In the genomic region with DNA sequence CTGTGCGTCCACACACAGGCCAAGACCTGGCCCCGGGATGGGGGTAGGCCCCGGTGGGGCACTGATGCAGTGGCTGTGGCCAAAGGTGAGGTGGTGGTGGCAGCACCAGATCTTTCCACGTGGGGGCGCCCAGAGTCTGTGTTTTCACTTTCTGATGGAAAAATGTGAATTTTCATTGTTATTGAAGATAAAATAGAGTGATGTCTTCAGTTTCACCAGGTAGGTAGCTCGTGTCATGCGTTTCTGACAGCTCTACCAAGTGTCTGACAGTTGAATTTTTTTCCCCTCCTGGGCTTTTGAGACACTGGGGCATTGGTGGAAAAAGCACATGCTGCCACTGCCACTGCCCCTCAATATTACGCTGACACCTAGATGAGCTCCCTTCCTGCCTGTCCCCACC, we compare ENCODE assay signal across 8 cellular contexts. TPM values are rescaled to one million over a fixed set of nuclear protein-coding genes. Genes with fewer than 3 reads are reported as not detected.
DNase-seq lines count a peak whose midpoint lies in the region; ATAC-seq and TF ChIP-seq lines count a peak whose summit lies in the region.

No MANE protein-coding gene starts in this region.

- no peak overlapping the region for H3K4me3 Mint-ChIP-seq in activated T-helper 17 cell treated with anti-CD3 and anti-CD28 coated beads, Interleukin-2, amount 50 U/mL, for 72 hours

- no peaks in the 10 kb centered on the region for H3K9me3 Mint-ChIP-seq in activated T-helper 17 cell treated with anti-CD3 and anti-CD28 coated beads, Interleukin-2, amount 50 U/mL, for 72 hours

- no peak overlapping the region for H3K4me3 ChIP-seq in prostate gland
- H3K4me3 ChIP-seq in aorta (ENCODE audit: low read length in 2 of 2): no peak overlapping the region

- in situ Hi-C loops in GM13977 (cut with MboI; ENCODE audit: low pct_unique_long_range_greater_than_20kb, low sequenced_read_pairs, unreplicated experiment): loop anchor here (5.0 kb wide), 1 partner anchor 114 kb away; no protein-coding TSS in a partner anchor

- peak; percentile 91 for TF ChIP-seq CTCF in GM13977 (IDR thresholded peaks at IDR 0.05; ENCODE audit: extremely low read depth, insufficient read depth, missing control alignments)
- peak; percentile 70 to 91 (median 89) for TF ChIP-seq CTCF in prostate gland (IDR thresholded peaks at IDR 0.05)

- H3K27ac Mint-ChIP-seq in activated T-helper 17 cell treated with anti-CD3 and anti-CD28 coated beads, Interleukin-2, amount 50 U/mL, for 72 hours: peak overlapping the region; percentile 67

- no peaks in the 10 kb centered on the region for H3K36me3 ChIP-seq in prostate gland
- no peaks in the 10 kb centered on the region for H3K36me3 ChIP-seq in aorta (ENCODE audit: control insufficient read depth in 1 of 2, insufficient read depth in 2 of 2, low read length in 1 of 2)

- no peaks in the 10 kb centered on the region for H3K4me1 ChIP-seq in prostate gland (replicated peaks)
- H3K4me1 ChIP-seq in aorta (ENCODE audit: control insufficient read depth in 1 of 2, insufficient read depth in 2 of 2, low read length in 2 of 2): no peaks in the 10 kb centered on the region

- no peaks in the 10 kb centered on the region for H3K4me1 Mint-ChIP-seq in activated T-helper 17 cell treated with anti-CD3 and anti-CD28 coated beads, Interleukin-2, amount 50 U/mL, for 72 hours

- no peaks in the 10 kb centered on the region for H3K27me3 Mint-ChIP-seq in activated T-helper 17 cell treated with anti-CD3 and anti-CD28 coated beads, Interleukin-2, amount 50 U/mL, for 72 hours

- H3K27ac ChIP-seq in prostate gland: no peak overlapping the region
- H3K27ac ChIP-seq in aorta (ENCODE audit: low read depth in 1 of 2, low read length in 2 of 2): no peak overlapping the region

- peak; percentile 81 for DNase-seq in AG08395 (ENCODE audit: low spot score)
- DNase-seq in GM13977 (ENCODE audit: low spot score): peak; percentile 88
- peak; percentile 33 for DNase-seq in RPMI7951 (ENCODE audit: low read depth)
- DNase-seq in foreskin melanocyte: peak; percentile 9
- DNase-seq in prostate gland (ENCODE audit: low spot score): peak; percentile 25
- peak; percentile 72 to 86 for DNase-seq in aorta
- no peak for DNase-seq in NCI-H1048 (lab: John Stamatoyannopoulos, UW)

- peaks cover 63% of the 10 kb centered on the region for H3K36me3 Mint-ChIP-seq in activated T-helper 17 cell treated with anti-CD3 and anti-CD28 coated beads, Interleukin-2, amount 50 U/mL, for 72 hours (ENCODE audit: low read depth)

- intact Hi-C loops in prostate gland (cut with DNase I) (loop anchor here (1.0 kb wide), 1 partner anchor 115 kb away; no protein-coding TSS in a partner anchor), aorta (cut with DNase I) (loop anchor here (1.0 to 5.0 kb wide), 2 partner anchors 49 to 115 kb away; a partner anchor contains a TSS)

- H3K9me3 ChIP-seq in prostate gland (no peaks in the 10 kb centered on the region), aorta (ENCODE audit: control insufficient read depth, low read length) (no peaks in the 10 kb centered on the region)

- 14% methylated on average over 8 of the region's 8 CpGs for WGBS in prostate gland
- 14% methylated on average over 8 of the region's 8 CpGs for WGBS in aorta, 2 donors

- no peak for TF ChIP-seq POLR2A in prostate gland (IDR thresholded peaks at IDR 0.05)

- H3K27me3 ChIP-seq in prostate gland (replicated peaks; ENCODE audit: insufficient read depth) (no peaks in the 10 kb centered on the region), aorta (ENCODE audit: control insufficient read depth in 1 of 2, insufficient read depth in 2 of 2, low read length in 1 of 2) (no peaks in the 10 kb centered on the region)

- ATAC-seq in activated T-helper 17 cell treated with anti-CD3 and anti-CD28 coated beads, Interleukin-2, amount 50 U/mL, for 72 hours (replicated peaks): peak; percentile 68
- no peak for ATAC-seq in aorta (ENCODE audit: low FRiP score)

RNA-seq across cellular contexts. Expression of a gene that starts 40.0 kb away (rescaled TPM):
- 44.5 and 61.4 TPM in 2 replicates for total RNA-seq in RPMI7951 (2014; rRNA removed; shearing (Covaris generic))
- 10 to 100 TPM; 49.6 to 83.9 TPM for total RNA-seq in activated T-helper 17 cell treated with anti-CD3 and anti-CD28 coated beads, Interleukin-2, amount 50 U/mL, for 72 hours
- 10 to 100 TPM; 23.0 to 36.1 TPM for total RNA-seq in prostate gland
- 10 to 100 TPM; 26.7 to 32.0 TPM for total RNA-seq in aorta
- polyA plus RNA-seq in aorta: 10 to 100 TPM; 46.3 to 65.2 TPM

RNA-seq across cellular contexts. Expression of a gene that starts 49.6 kb away (rescaled TPM):
- total RNA-seq in RPMI7951 (2014; rRNA removed; shearing (Covaris generic)): 35.4 and 39.2 TPM in 2 replicates
- total RNA-seq in activated T-helper 17 cell treated with anti-CD3 and anti-CD28 coated beads, Interleukin-2, amount 50 U/mL, for 72 hours: 10 to 100 TPM; 36.0 to 68.1 TPM
- total RNA-seq in prostate gland: 100 to 1,000 TPM in 1 of 2 donors, 1 to 10 TPM in 1; 6.7 to 130 TPM
- total RNA-seq in aorta: 10 to 100 TPM in 1 of 2 donors, 1 to 10 TPM in 1; 8.1 to 12.3 TPM
- 1 to 10 TPM; 1.1 to 3.6 TPM for polyA plus RNA-seq in aorta

RNA-seq across cellular contexts. Expression of a gene that starts 57.9 kb away (rescaled TPM):
- total RNA-seq in RPMI7951 (2014; rRNA removed; shearing (Covaris generic)): 42.6 and 53.5 TPM in 2 replicates
- total RNA-seq in activated T-helper 17 cell treated with anti-CD3 and anti-CD28 coated beads, Interleukin-2, amount 50 U/mL, for 72 hours: 10 to 100 TPM; 43.0 to 48.8 TPM
- total RNA-seq in prostate gland (10 to 100 TPM; 28.0 to 46.0 TPM), aorta (10 to 100 TPM; 45.6 to 66.5 TPM)
- 100 to 1,000 TPM in 1 of 2 donors, 10 to 100 TPM in 1; 89.7 to 126 TPM for polyA plus RNA-seq in aorta
